Comparison of ENCODE assay signal across 12 cellular contexts in the genomic region with DNA sequence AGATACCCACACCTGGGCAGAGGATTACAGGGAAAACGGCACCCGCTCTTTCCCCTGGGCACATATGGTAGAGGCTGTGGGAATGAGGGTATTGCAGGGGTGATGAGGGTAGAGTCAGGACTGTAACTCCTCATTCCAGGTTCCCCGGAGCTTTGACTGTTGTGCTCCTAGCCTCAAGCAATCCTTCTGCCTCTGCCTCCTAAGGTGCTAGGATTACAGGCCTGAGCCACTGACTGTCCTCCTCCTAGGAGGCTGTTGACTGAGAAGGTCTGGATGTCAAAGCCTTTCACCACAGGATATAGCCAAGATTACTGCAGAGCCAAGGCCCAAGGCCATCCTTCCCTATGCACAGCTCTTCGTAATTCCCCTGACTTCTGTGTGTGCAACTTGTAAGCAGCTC. TPM values are rescaled to one million over a fixed set of nuclear protein-coding genes. Genes with fewer than 3 reads are reported as not detected.
DNase-seq lines count a peak whose midpoint lies in the region; ATAC-seq and TF ChIP-seq lines count a peak whose summit lies in the region.
"Had no signal": no experiment of that assay in that cellular context is flagged by ENCODE, and none has a peak within 500 bp of the region (broad histone marks: within the 10 kb centered on the region; RNA-seq: fewer than 3 reads in every experiment).

No MANE protein-coding gene starts in this region.

- no peak overlapping the region for H2BK120ac ChIP-seq in trophoblast cell (ENCODE audit: insufficient read depth, low read length, poor library complexity)

- no peaks in the 10 kb centered on the region for H3K27me3 Mint-ChIP-seq in activated T-cell treated with anti-CD3 and anti-CD28 coated beads, Interleukin-2, amount 50 U/mL, for 72 hours (ENCODE audit: low read depth)
- no peaks in the 10 kb centered on the region for H3K27me3 Mint-ChIP-seq in activated T-cell treated with anti-CD3 and anti-CD28 coated beads, Interleukin-2, amount 50 U/mL, for 4 hours (ENCODE audit: low read depth)

- no peak overlapping the region for H2BK5ac ChIP-seq in trophoblast cell (ENCODE audit: low read depth, low read length, poor library complexity)

- CTCF ChIA-PET in A673 (lab: Charles Lee), result interaction anchor here (0.5 kb wide), 1 partner anchor 30 kb away, joined by 8 read pairs; no protein-coding TSS in a partner anchor

- H3K9me3 ChIP-seq in SU-DHL-6 (ENCODE audit: insufficient read depth, low read length) (no peaks in the 10 kb centered on the region), trophoblast cell (ENCODE audit: insufficient read depth, low read depth, low read length) (no peaks in the 10 kb centered on the region), A673 (ENCODE audit: low read depth, low read length, poor library complexity, severe bottlenecking) (no peaks in the 10 kb centered on the region)
- H3K9me3 ChIP-seq: heart left ventricle, pancreas, vagina had no signal

- no peak overlapping the region for H3K23ac ChIP-seq in trophoblast cell (ENCODE audit: low read length)

- DNase-seq in activated T-cell treated with anti-CD3 and anti-CD28 coated beads, Interleukin-2, amount 50 U/mL, for 72 hours, result no peak
- no peak for DNase-seq in activated T-cell treated with anti-CD3 and anti-CD28 coated beads, Interleukin-2, amount 50 U/mL, for 4 hours
- no peak for DNase-seq in dorsolateral prefrontal cortex
- peak; percentile 84 to 85 for DNase-seq in trophoblast cell
- DNase-seq in A673 (ENCODE audit: low spot score), result no peak
- DNase-seq in head of caudate nucleus, result no peak
- DNase-seq: T-helper 9 cell had no signal

- TF ChIP-seq CTCF in SU-DHL-6 (IDR thresholded peaks at IDR 0.05; ENCODE audit: insufficient read depth, low read length, poor library complexity, severe bottlenecking) (no peak), dorsolateral prefrontal cortex (IDR thresholded peaks at IDR 0.05 in 54 of 56, conservative IDR thresholded peaks at IDR 0.05 in 2 of 56; ENCODE audit: low read depth in 1 of 56, partially characterized antibody in 56 of 56) (no peak), A673 (conservative IDR thresholded peaks at IDR 0.05; ENCODE audit: low read depth, low read length) (no peak)

- H3K9me3 Mint-ChIP-seq in activated T-cell treated with anti-CD3 and anti-CD28 coated beads, Interleukin-2, amount 50 U/mL, for 72 hours, result no peaks in the 10 kb centered on the region
- H3K9me3 Mint-ChIP-seq in activated T-cell treated with anti-CD3 and anti-CD28 coated beads, Interleukin-2, amount 50 U/mL, for 4 hours, result no peaks in the 10 kb centered on the region

- H3K4me1 Mint-ChIP-seq in activated T-cell treated with anti-CD3 and anti-CD28 coated beads, Interleukin-2, amount 50 U/mL, for 72 hours (ENCODE audit: low read depth), result peaks cover 49% of the 10 kb centered on the region
- peaks cover 51% of the 10 kb centered on the region for H3K4me1 Mint-ChIP-seq in activated T-cell treated with anti-CD3 and anti-CD28 coated beads, Interleukin-2, amount 50 U/mL, for 4 hours (ENCODE audit: low read depth)

- peaks cover 5% of the 10 kb centered on the region for H3K79me1 ChIP-seq in trophoblast cell (ENCODE audit: low read length)

- no peak overlapping the region for H3K27ac Mint-ChIP-seq in activated T-cell treated with anti-CD3 and anti-CD28 coated beads, Interleukin-2, amount 50 U/mL, for 72 hours

- H3K4me1 ChIP-seq in trophoblast cell (ENCODE audit: control insufficient read depth in 1 of 2, insufficient read depth in 2 of 2, low read length in 2 of 2), result peaks cover 7 to 13% of the 10 kb centered on the region in 2 experiments
- H3K4me1 ChIP-seq in A673 (ENCODE audit: insufficient read depth, low read length, poor library complexity, severe bottlenecking), result no peaks in the 10 kb centered on the region

- no peak for ATAC-seq in activated T-cell treated with anti-CD3 and anti-CD28 coated beads, Interleukin-2, amount 50 U/mL, for 72 hours (replicated peaks in 1 of 2)
- ATAC-seq in activated T-cell treated with anti-CD3 and anti-CD28 coated beads, Interleukin-2, amount 50 U/mL, for 4 hours, result no peak
- ATAC-seq in GM18909 (IDR thresholded peaks at IDR 0.05; ENCODE audit: poor library complexity, unreplicated experiment), result no peak

- no peaks in the 10 kb centered on the region for H4K20me1 ChIP-seq in SU-DHL-6 (ENCODE audit: low read depth, low read length)

- H4K91ac ChIP-seq in trophoblast cell (ENCODE audit: low read depth, low read length), result no peak overlapping the region

- H2BK12ac ChIP-seq in trophoblast cell (ENCODE audit: low read length), result no peak overlapping the region

- POLR2A ChIA-PET in A673 (lab: Charles Lee; ENCODE audit: low non-redundant PET), result interaction anchor here (0.6 kb wide), 1 partner anchor 15 kb away, joined by 3 read pairs; no protein-coding TSS in a partner anchor

- no peak overlapping the region for H2AFZ ChIP-seq in SU-DHL-6 (ENCODE audit: low read depth, low read length, severe bottlenecking)
- H2AFZ ChIP-seq in trophoblast cell (ENCODE audit: insufficient read depth, low read length, poor library complexity), result no peak overlapping the region

- no peak overlapping the region for H4K8ac ChIP-seq in trophoblast cell (ENCODE audit: low read depth, low read length)

- no peak overlapping the region for H3K14ac ChIP-seq in trophoblast cell (ENCODE audit: low read length)

- intact Hi-C loops in dorsolateral prefrontal cortex (cut with DNase I) (loop anchor here in 1 of 2 donors (2.0 kb wide), 1 partner anchor 16 kb away; the partner anchor contains the start of gene SCAMP2), A673 (cut with micrococcal nuclease; ENCODE audit: unreplicated experiment) (no loop called here), head of caudate nucleus (cut with DNase I) (no loop called here)

- no peak overlapping the region for H3K4ac ChIP-seq in trophoblast cell (ENCODE audit: low read depth, low read length)

- H3K36me3 ChIP-seq in SU-DHL-6 (ENCODE audit: low read length) (no peaks in the 10 kb centered on the region), trophoblast cell (ENCODE audit: control insufficient read depth in 1 of 2, insufficient read depth in 2 of 2, low read length in 2 of 2) (peaks cover 19 to 23% of the 10 kb centered on the region in 2 experiments), A673 (ENCODE audit: insufficient read depth, low read length, poor library complexity, severe bottlenecking) (peaks cover 18% of the 10 kb centered on the region)
- H3K36me3 ChIP-seq: pancreas had no signal

- peak overlapping the region; percentile 85 to 94 for H3K4me3 Mint-ChIP-seq in activated T-cell treated with anti-CD3 and anti-CD28 coated beads, Interleukin-2, amount 50 U/mL, for 72 hours
- H3K4me3 Mint-ChIP-seq in activated T-cell treated with anti-CD3 and anti-CD28 coated beads, Interleukin-2, amount 50 U/mL, for 4 hours, result no peak overlapping the region

- H3K27me3 ChIP-seq in SU-DHL-6 (ENCODE audit: low read length) (no peaks in the 10 kb centered on the region), dorsolateral prefrontal cortex (no peaks in the 10 kb centered on the region), trophoblast cell (ENCODE audit: insufficient read depth, low read length) (no peaks in the 10 kb centered on the region), A673 (replicated peaks; ENCODE audit: insufficient read depth, low read depth, low read length, poor library complexity) (no peaks in the 10 kb centered on the region)
- H3K27me3 ChIP-seq: heart left ventricle, pancreas, vagina had no signal

- H2AK5ac ChIP-seq in trophoblast cell (ENCODE audit: low read length), result no peak overlapping the region

- no CpG with 5 or more reads among the region's 4 CpGs for WGBS in trophoblast cell (ENCODE audit: extremely low coverage, insufficient coverage, insufficient read length)

- BruUV-seq in A673 (replicated peaks; lab: Mats Ljungman, UMichigan), result no TSS peak

- peaks cover 4% of the 10 kb centered on the region; the same call in 1 of the 2 replicates for H3K79me2 ChIP-seq in SU-DHL-6 (ENCODE audit: insufficient read depth, low read length)
- H3K79me2 ChIP-seq in trophoblast cell (ENCODE audit: control insufficient read depth, insufficient read depth, low read length, poor library complexity), result peaks cover 5% of the 10 kb centered on the region

- peaks cover 0 to 5% of the 10 kb centered on the region in 2 donors for H3K36me3 Mint-ChIP-seq in activated T-cell treated with anti-CD3 and anti-CD28 coated beads, Interleukin-2, amount 50 U/mL, for 72 hours (ENCODE audit: insufficient read depth in 2 of 2)
- peaks cover 6% of the 10 kb centered on the region for H3K36me3 Mint-ChIP-seq in activated T-cell treated with anti-CD3 and anti-CD28 coated beads, Interleukin-2, amount 50 U/mL, for 4 hours (ENCODE audit: insufficient read depth)

- H3K9me2 ChIP-seq in SU-DHL-6 (replicated peaks; ENCODE audit: insufficient read depth, low read length), result no peaks in the 10 kb centered on the region

- H3K4me2 ChIP-seq in SU-DHL-6 (ENCODE audit: low read depth, low read length, poor library complexity, severe bottlenecking) (peak overlapping the region; percentile 79), trophoblast cell (ENCODE audit: low read length) (no peak overlapping the region)

- no peak overlapping the region for H4K12ac ChIP-seq in trophoblast cell (ENCODE audit: low read depth, low read length)

- no peak overlapping the region for H3K18ac ChIP-seq in trophoblast cell (ENCODE audit: low read length)

- H3K27ac ChIP-seq in SU-DHL-6 (ENCODE audit: low read depth, low read length), result no peak overlapping the region
- peak overlapping the region in 39 of 59 donors; percentile 29 to 94 (median 87) for H3K27ac ChIP-seq in dorsolateral prefrontal cortex
- peak overlapping the region; percentile 1 for H3K27ac ChIP-seq in trophoblast cell (ENCODE audit: low read depth, low read length)
- no peak overlapping the region for H3K27ac ChIP-seq in A673 (ENCODE audit: low read depth, low read length, poor library complexity, severe bottlenecking)
- H3K27ac ChIP-seq: pancreas had no signal

- H3F3A ChIP-seq in SU-DHL-6 (ENCODE audit: insufficient read depth), result no peaks in the 10 kb centered on the region

- H3K9ac ChIP-seq in SU-DHL-6 (ENCODE audit: low read length) (peak overlapping the region; percentile 75), trophoblast cell (ENCODE audit: low read length) (no peak overlapping the region)

- no peak overlapping the region for H3K4me3 ChIP-seq in SU-DHL-6 (ENCODE audit: insufficient read depth, low read length, poor library complexity, severe bottlenecking)
- peak overlapping the region in 32 of 59 donors; percentile 70 to 99 (median 93) for H3K4me3 ChIP-seq in dorsolateral prefrontal cortex
- no peak overlapping the region for H3K4me3 ChIP-seq in trophoblast cell (ENCODE audit: low read depth, low read length)
- no peak overlapping the region for H3K4me3 ChIP-seq in A673 (ENCODE audit: low read depth, low read length, poor library complexity, severe bottlenecking)

RNA-seq across cellular contexts. Expression of gene MPI, which starts 1.1 kb away (rescaled TPM):
- total RNA-seq in activated T-cell treated with anti-CD3 and anti-CD28 coated beads, Interleukin-2, amount 50 U/mL, for 72 hours, result 10 to 100 TPM; 29.6 to 32.1 TPM
- 10 to 100 TPM; 37.4 to 53.1 (median 46.6) TPM for total RNA-seq in activated T-cell treated with anti-CD3 and anti-CD28 coated beads, Interleukin-2, amount 50 U/mL, for 4 hours
- total RNA-seq in dorsolateral prefrontal cortex (10 to 100 TPM; 41.5 to 82.0 (median 64.4) TPM), A673 (2021) (48.2 and 62.8 TPM in 2 replicates)
- 18.5 and 19.3 TPM in 2 replicates for polyA plus RNA-seq in trophoblast cell (2013)

RNA-seq across cellular contexts. Expression of gene SCAMP2, which starts 15.6 kb away (rescaled TPM):
- 10 to 100 TPM; 66.4 to 77.0 TPM for total RNA-seq in activated T-cell treated with anti-CD3 and anti-CD28 coated beads, Interleukin-2, amount 50 U/mL, for 72 hours
- total RNA-seq in activated T-cell treated with anti-CD3 and anti-CD28 coated beads, Interleukin-2, amount 50 U/mL, for 4 hours, result 10 to 100 TPM; 81.7 to 91.0 (median 82.9) TPM
- 10 to 100 TPM; 19.5 to 74.6 (median 41.4) TPM for total RNA-seq in dorsolateral prefrontal cortex
- 73.8 and 78.1 TPM in 2 replicates for polyA plus RNA-seq in trophoblast cell (2013)
- total RNA-seq in A673 (2021), result 77.9 and 94.4 TPM in 2 replicates

RNA-seq across cellular contexts. Expression of gene FAM219B, which starts 17.9 kb away (rescaled TPM):
- total RNA-seq in activated T-cell treated with anti-CD3 and anti-CD28 coated beads, Interleukin-2, amount 50 U/mL, for 72 hours, result 10 to 100 TPM; 88.3 to 90.1 TPM
- total RNA-seq in activated T-cell treated with anti-CD3 and anti-CD28 coated beads, Interleukin-2, amount 50 U/mL, for 4 hours, result 10 to 100 TPM; 23.6 to 26.6 (median 26.4) TPM
- total RNA-seq in dorsolateral prefrontal cortex (100 to 1,000 TPM in 83 of 120 experiments, 10 to 100 TPM in 37; 76.8 to 142 (median 107) TPM), A673 (2021) (86.6 and 93.2 TPM in 2 replicates)
- 27.1 and 29.6 TPM in 2 replicates for polyA plus RNA-seq in trophoblast cell (2013)

RNA-seq across cellular contexts. Expression of gene ULK3, which starts 45.8 kb away (rescaled TPM):
- total RNA-seq in activated T-cell treated with anti-CD3 and anti-CD28 coated beads, Interleukin-2, amount 50 U/mL, for 72 hours, result 10 to 100 TPM; 48.5 to 53.8 TPM
- 10 to 100 TPM; 52.8 to 64.7 (median 64.0) TPM for total RNA-seq in activated T-cell treated with anti-CD3 and anti-CD28 coated beads, Interleukin-2, amount 50 U/mL, for 4 hours
- 100 to 1,000 TPM in 15 of 120 experiments, 10 to 100 TPM in 105; 55.0 to 133 (median 84.0) TPM for total RNA-seq in dorsolateral prefrontal cortex
- polyA plus RNA-seq in trophoblast cell (2013), result 9.3 and 10.1 TPM in 2 replicates
- total RNA-seq in A673 (2021), result 53.3 and 58.3 TPM in 2 replicates

RNA-seq across cellular contexts. Expression of gene COX5A, which starts 49.2 kb away (rescaled TPM):
- 100 to 1,000 TPM; 241 to 246 TPM for total RNA-seq in activated T-cell treated with anti-CD3 and anti-CD28 coated beads, Interleukin-2, amount 50 U/mL, for 72 hours
- 100 to 1,000 TPM; 257 to 291 (median 290) TPM for total RNA-seq in activated T-cell treated with anti-CD3 and anti-CD28 coated beads, Interleukin-2, amount 50 U/mL, for 4 hours
- total RNA-seq in dorsolateral prefrontal cortex (100 to 1,000 TPM; 113 to 311 (median 236) TPM), A673 (2021) (354 and 357 TPM in 2 replicates)
- 295 and 305 TPM in 2 replicates for polyA plus RNA-seq in trophoblast cell (2013)

Comparison
In these comparisons a context has a peak if more than half of its experiments do, and no peak if none do; other contexts are left out.
1. DNase-seq: peak in trophoblast cell (2 of 2); none in activated T-cell treated with anti-CD3 and anti-CD28 coated beads, Interleukin-2, amount 50 U/mL, for 72 hours (0 of 2), activated T-cell treated with anti-CD3 and anti-CD28 coated beads, Interleukin-2, amount 50 U/mL, for 4 hours (single experiment), dorsolateral prefrontal cortex (0 of 10), A673 (single experiment) and head of caudate nucleus (0 of 42).
2. H3K27ac ChIP-seq: peak in dorsolateral prefrontal cortex (39 of 59) and trophoblast cell (single experiment); none in SU-DHL-6 (single experiment) and A673 (single experiment).
3. H3K4me3 ChIP-seq: peak in dorsolateral prefrontal cortex (32 of 59); none in SU-DHL-6 (single experiment), trophoblast cell (single experiment) and A673 (single experiment).